17 cellular contexts compared by ENCODE assay signal in genomic region chrX:95662200-95662599, GRCh38.
"Had no signal": no experiment of that assay in that cellular context is flagged by ENCODE, and none has a peak within 500 bp of the region (broad histone marks: within the 10 kb centered on the region; RNA-seq: fewer than 3 reads in every experiment).

No MANE protein-coding gene starts in this region.

- H2AFZ ChIP-seq: parathyroid adenoma had no signal

- ATAC-seq: activated CD4-positive, CD25-positive, alpha-beta regulatory T cell treated with anti-CD3 and anti-CD28 coated beads, Interleukin-2, amount 50 U/mL, for 24 hours; effector memory CD8-positive, alpha-beta T cell; foreskin keratinocyte; left ventricle myocardium superior; mucosa of descending colon; naive thymus-derived CD4-positive, alpha-beta T cell; stimulated activated naive B cell treated with anti-CD40 and anti-IgM and Interleukin-4, amounts not matched to agents 10 μg/mL and 1 μg/mL and 100 μg/mL, for 72 hours had no signal

- H3K79me2 ChIP-seq: parathyroid adenoma had no signal

- DNase-seq: activated naive CD8-positive, alpha-beta T cell treated with anti-CD3 and anti-CD28 coated beads for 36 hours; amygdala; dermis blood vessel endothelial cell; effector memory CD8-positive, alpha-beta T cell; foreskin keratinocyte; glutamatergic neuron; hypothalamus; kidney; left ventricle myocardium superior; mucosa of descending colon; naive thymus-derived CD4-positive, alpha-beta T cell; stimulated activated CD4-positive, alpha-beta T cell treated with anti-CD3 and anti-CD28 coated beads, Interleukin-12 subunit alpha, Interleukin-12 subunit beta, amount 100 ng/mL, for 4 hours; stimulated activated CD4-positive, alpha-beta T cell treated with anti-CD3 and anti-CD28 coated beads, Interleukin-2, amount 100 ng/mL, for 48 hours; stimulated activated naive B cell treated with anti-CD40 and anti-IgM and Interleukin-4, amounts not matched to agents 10 μg/mL and 1 μg/mL and 100 μg/mL, for 72 hours; thyroid gland had no signal

- H3K27ac ChIP-seq: foreskin keratinocyte, parathyroid adenoma, thyroid gland had no signal

- H3K4me3 ChIP-seq: mucosa of descending colon, thyroid gland had no signal

- H3K9me3 ChIP-seq: mucosa of descending colon, thyroid gland had no signal

- H3K36me3 ChIP-seq: thyroid gland had no signal

- H3K27me3 ChIP-seq: foreskin keratinocyte, thyroid gland had no signal

- H3K9ac ChIP-seq: parathyroid adenoma had no signal

- H3K4me1 ChIP-seq: foreskin keratinocyte, parathyroid adenoma, thyroid gland had no signal
